ENCODE assay signal across 9 cellular contexts in the genomic region with DNA sequence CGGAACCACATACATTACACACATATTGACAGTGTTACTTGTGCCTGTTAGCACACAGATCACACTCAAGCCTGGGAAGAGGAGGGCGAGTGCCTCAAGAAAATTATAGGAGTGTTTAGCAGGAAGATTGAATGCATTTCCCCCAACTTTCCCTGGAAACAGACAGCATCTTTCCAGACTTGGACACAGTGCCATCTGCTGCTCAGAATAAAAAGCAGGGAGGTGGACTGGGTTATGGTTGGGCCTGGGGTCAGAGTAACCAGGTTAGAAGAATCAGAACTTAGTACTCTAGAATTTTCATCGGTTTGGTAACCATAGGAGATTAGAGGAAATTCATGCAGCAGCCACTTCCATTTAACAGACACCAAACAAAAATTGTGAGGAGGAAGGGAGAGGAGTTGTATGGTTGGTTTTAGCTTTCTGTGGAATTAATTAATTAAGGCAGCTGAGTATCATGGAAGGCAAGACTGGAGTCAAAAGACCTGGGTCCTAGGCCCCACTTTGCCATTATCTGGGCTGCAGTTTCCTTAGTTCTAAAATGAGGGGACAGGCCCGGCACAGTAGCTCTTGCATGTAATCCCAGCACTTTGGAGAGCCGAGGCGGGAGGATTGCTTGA. TPM values are rescaled to one million over a fixed set of nuclear protein-coding genes. Genes with fewer than 3 reads are reported as not detected.
A peak's percentile ranks its signal among the peaks of the same experiment; 100 is the strongest.
DNase-seq lines count a peak whose midpoint lies in the region; ATAC-seq, FAIRE-seq and TF ChIP-seq lines count a peak whose summit lies in the region.
"Had no signal": no experiment of that assay in that cellular context is flagged by ENCODE, and none has a peak within 500 bp of the region (broad histone marks: within the 10 kb centered on the region; RNA-seq: fewer than 3 reads in every experiment).

No MANE protein-coding gene starts in this region.

- no peaks in the 10 kb centered on the region for H3K36me3 ChIP-seq in K562 (ENCODE audit: control insufficient read depth, insufficient read depth, low read length)
- no peaks in the 10 kb centered on the region for H3K36me3 ChIP-seq in liver (ENCODE audit: control insufficient read depth in 4 of 4, insufficient read depth in 3 of 4, low read depth in 1 of 4, low read length in 3 of 4)

- H3K27ac ChIP-seq in K562 (ENCODE audit: extremely low read depth, low read depth, low read length) (no peak overlapping the region), liver (ENCODE audit: low read depth in 1 of 2, low read length in 2 of 2) (no peak overlapping the region)

- TF ChIP-seq RAD21 in K562 (CRISPR knock-in tag; conservative IDR thresholded peaks at IDR 0.05 in 1 of 2, IDR thresholded peaks at IDR 0.05 in 1 of 2) (peak; percentile 8 to 56; a peak in 2 of 4 replicates), liver (IDR thresholded peaks at IDR 0.05) (peak; percentile 72 to 78)

- no peak overlapping the region for H3K4me3 ChIP-seq in K562
- no peak overlapping the region for H3K4me3 ChIP-seq in liver (ENCODE audit: low read depth in 1 of 3, low read length in 3 of 3)

- H4K20me1 ChIP-seq in K562 (replicated peaks; ENCODE audit: control insufficient read depth, insufficient read depth, low read length) = no peaks in the 10 kb centered on the region

- BruUV-seq in K562 (replicated peaks; lab: Mats Ljungman, UMichigan) = no TSS peak

- POLR2A ChIA-PET in K562 (lab: Yijun Ruan, JAX) = interaction anchor here (0.6 kb wide), 1 partner anchor 1234 kb away, joined by 3 read pairs; no protein-coding TSS in a partner anchor

- TF ChIP-seq POLR2A in K562 (conservative IDR thresholded peaks at IDR 0.05) = no peak

- no peak for DNase-seq in AG09319 (ENCODE audit: extremely low read depth, low read depth)
- DNase-seq in HT-29 (ENCODE audit: low spot score) = peak; percentile 17
- peak in 2 of 4 experiments; percentile 21 to 22 for DNase-seq in K562 (ENCODE audit: extremely low read depth in 1 of 4, low spot score in 3 of 4)
- DNase-seq in ecto neural progenitor cell (ENCODE audit: low spot score) = no peak

- TF ChIP-seq EP300 in K562 (IDR thresholded peaks at IDR 0.05; ENCODE audit: low read length) = no peak

- H3K27me3 ChIP-seq in K562 (ENCODE audit: control insufficient read depth in 2 of 2, insufficient read depth in 2 of 2, low read length in 2 of 2) (peaks cover 9 to 21% of the 10 kb centered on the region in 2 experiments; a peak in 4 of 5 replicates), liver (ENCODE audit: control insufficient read depth in 4 of 4, insufficient read depth in 4 of 4, low read length in 3 of 4) (no peaks in the 10 kb centered on the region)

- no peaks in the 10 kb centered on the region for H3K79me2 ChIP-seq in K562 (ENCODE audit: control insufficient read depth, insufficient read depth, low read length)

- no peaks in the 10 kb centered on the region for H3K9me1 ChIP-seq in K562 (ENCODE audit: control insufficient read depth, insufficient read depth, low read length)

- 3% methylated on average over 6 of the region's 6 CpGs for WGBS in K562 (ENCODE audit: insufficient coverage, low coverage, missing lambda C conversion rate)
- WGBS in liver = 85% methylated on average over 6 of the region's 6 CpGs

- H3K4me1 ChIP-seq in K562 (replicated peaks in 1 of 2; ENCODE audit: control insufficient read depth in 2 of 2, insufficient read depth in 2 of 2, low read length in 2 of 2) = no peaks in the 10 kb centered on the region
- H3K4me1 ChIP-seq in liver (ENCODE audit: control insufficient read depth in 4 of 4, insufficient read depth in 4 of 4, low read length in 3 of 4) = no peaks in the 10 kb centered on the region

- CTCF ChIA-PET in K562 (lab: Yijun Ruan, JAX; ENCODE audit: low intra/inter-chr PET ratio) = no interaction called here

- no peak overlapping the region for H3K4me2 ChIP-seq in K562 (ENCODE audit: insufficient read depth, low read length)

- no peaks in the 10 kb centered on the region for H3K9me3 ChIP-seq in K562 (replicated peaks; ENCODE audit: control insufficient read depth, insufficient read depth, low read depth, low read length)
- no peaks in the 10 kb centered on the region for H3K9me3 ChIP-seq in liver (ENCODE audit: control insufficient read depth in 4 of 4, low read length in 3 of 4)

- no peak overlapping the region for H2AFZ ChIP-seq in K562 (ENCODE audit: low read depth, low read length)

- H3K9ac ChIP-seq in K562 (ENCODE audit: insufficient read depth in 1 of 2, low read depth in 2 of 2, low read length in 2 of 2) = no peak overlapping the region
- H3K9ac ChIP-seq in liver (ENCODE audit: low read depth in 1 of 2, low read length in 2 of 2) = no peak overlapping the region

- peak; percentile 25 for TF ChIP-seq CTCF in AG09319 (IDR thresholded peaks at IDR 0.05; ENCODE audit: low read depth, low read length)
- peak; percentile 38 to 39 (median 39); a peak in 5 of 6 replicates for TF ChIP-seq CTCF in K562 (IDR thresholded peaks at IDR 0.05 in 2 of 3, conservative IDR thresholded peaks at IDR 0.05 in 1 of 3; ENCODE audit: insufficient read depth in 2 of 3, low read depth in 1 of 3, low read length in 3 of 3)
- TF ChIP-seq CTCF in liver (IDR thresholded peaks at IDR 0.05; ENCODE audit: low read depth, low read length, missing input control) = peak; percentile 38

- intact Hi-C loops in K562 (cut with micrococcal nuclease) = no loop called here

- peak; percentile 68 for FAIRE-seq in K562 (lab: Jason Lieb, UNC)
- FAIRE-seq: RCC 7860 had no signal

- in situ Hi-C loops in K562 (cut with MboI) = no loop called here

- ATAC-seq in K562 (peak; percentile 49; the same call in 2 of the 3 replicates), GM21786 (IDR thresholded peaks at IDR 0.05; ENCODE audit: unreplicated experiment) (no peak), GM21528 (IDR thresholded peaks at IDR 0.05; ENCODE audit: low FRiP score, unreplicated experiment) (no peak), GM21367 (IDR thresholded peaks at IDR 0.05; ENCODE audit: unreplicated experiment) (no peak)

TF ChIP-seq in K562, 482 proteins besides CTCF, POLR2A, EP300 and RAD21 (continues in another document):
- no peak for TF ChIP-seq ZNF589 (CRISPR knock-in tag; IDR thresholded peaks at IDR 0.05; ENCODE audit: low read depth)

TF ChIP-seq in liver, 16 proteins besides CTCF, POLR2A, EP300 and RAD21 (continues in another document):
- no peak for TF ChIP-seq ATF3 (IDR thresholded peaks at IDR 0.05)
- TF ChIP-seq JUND (IDR thresholded peaks at IDR 0.05) = no peak
- TF ChIP-seq SP1 (IDR thresholded peaks at IDR 0.05) = no peak
- no peak for TF ChIP-seq GABPA (IDR thresholded peaks at IDR 0.05 in 1 of 2, conservative IDR thresholded peaks at IDR 0.05 in 1 of 2)
- no peak for TF ChIP-seq FOXA2 (IDR thresholded peaks at IDR 0.05)
- TF ChIP-seq EGR1 (IDR thresholded peaks at IDR 0.05; ENCODE audit: low read depth in 2 of 2) = no peak
- no peak for TF ChIP-seq NR2F2 (IDR thresholded peaks at IDR 0.05)
- TF ChIP-seq YY1 (IDR thresholded peaks at IDR 0.05) = no peak
- TF ChIP-seq RXRA (IDR thresholded peaks at IDR 0.05) = no peak

RNA-seq across cellular contexts. Expression of gene OPTN, which starts 43.4 kb away (rescaled TPM):
- 20.3 and 21.2 TPM in 2 replicates for total RNA-seq in HT-29 (2014; rRNA removed; shearing (Covaris generic))
- 3.1 and 10.3 TPM in 2 replicates for total RNA-seq in K562 (2011; cell fraction: chromatin; rRNA removed; ENCODE audit: low replicate concordance)
- 1.6 and 1.7 TPM in 2 replicates for total RNA-seq in K562 (2011; cell fraction: nucleolus; rRNA removed)
- total RNA-seq in K562 (2011; cell fraction: nucleoplasm; rRNA removed) = 3.6 and 8.3 TPM in 2 replicates
- total RNA-seq in K562 (2014; rRNA removed) (5.8 and 6.0 TPM in 2 replicates), K562 (2014; rRNA removed; fragmentation: Illumina TruSeq; extraction: Trizol) (4.7 and 4.8 TPM in 2 replicates), K562 (2015; rRNA removed; fragmentation: Illumina TruSeq; extraction: Trizol) (3.0 and 3.4 TPM in 2 replicates), K562 (2021) (5.3 and 6.8 TPM in 2 replicates), liver (10 to 100 TPM; 26.7 to 41.6 TPM)
- polyA plus RNA-seq in K562 (2011; rRNA removed) (4.6 and 5.0 TPM in 2 replicates), K562 (2014; fragmentation: Illumina TruSeq; extraction: Trizol) (5.2 and 5.3 TPM in 2 replicates), K562 (2014; fragmentation: Nextera tagmentation; extraction: Ambion mirVana) (1 to 10 TPM; 2.2 to 2.4 TPM), K562 (2014; rRNA removed) (4.1 and 5.1 TPM in 2 replicates), liver (10 to 100 TPM; 21.5 to 42.0 TPM)
- polyA plus RNA-seq in K562 (2011; cell fraction: cytosol; rRNA removed) = 0.79 and 1.8 TPM in 2 replicates
- polyA plus RNA-seq in K562 (2011; cell fraction: nucleus; rRNA removed) = 3.9 and 4.8 TPM in 2 replicates
- polyA plus RNA-seq in K562 (2012) = 13.6 and 29.9 TPM in 2 replicates
- 5.0 and 5.8 TPM in 2 replicates for polyA minus RNA-seq in K562 (2011; rRNA and poly(A)+ RNA removed)
- 1.9 and 4.8 TPM in 2 replicates for polyA minus RNA-seq in K562 (2011; cell fraction: cytosol; rRNA and poly(A)+ RNA removed)
- 1.3 and 2.6 TPM in 2 replicates for polyA minus RNA-seq in K562 (2011; cell fraction: nucleus; rRNA and poly(A)+ RNA removed)

RNA-seq across cellular contexts. Expression of gene CCDC3, which starts 55.1 kb away (rescaled TPM):
- total RNA-seq in HT-29 (2014; rRNA removed; shearing (Covaris generic)) = not detected in 2 replicates
- not detected in 2 replicates for total RNA-seq in K562 (2011; cell fraction: chromatin; rRNA removed; ENCODE audit: low replicate concordance)
- not detected in 2 replicates for total RNA-seq in K562 (2011; cell fraction: nucleolus; rRNA removed)
- total RNA-seq in K562 (2011; cell fraction: nucleoplasm; rRNA removed) = not detected in 2 replicates
- total RNA-seq in K562 (2014; rRNA removed) = not detected in 2 replicates
- not detected in 2 replicates for total RNA-seq in K562 (2014; rRNA removed; fragmentation: Illumina TruSeq; extraction: Trizol)
- total RNA-seq in K562 (2015; rRNA removed; fragmentation: Illumina TruSeq; extraction: Trizol) = not detected in 2 replicates
- total RNA-seq in K562 (2021) = 0.04 TPM in 1 of 2 replicates, not detected in the other
- polyA plus RNA-seq in K562 (2011; rRNA removed) = not detected in 2 replicates
- polyA plus RNA-seq in K562 (2011; cell fraction: cytosol; rRNA removed) = not detected in 2 replicates
- not detected in 2 replicates for polyA plus RNA-seq in K562 (2011; cell fraction: nucleus; rRNA removed)
- polyA plus RNA-seq in K562 (2012) = not detected in 2 replicates
- not detected in 2 replicates for polyA plus RNA-seq in K562 (2014; fragmentation: Illumina TruSeq; extraction: Trizol)
- polyA plus RNA-seq in K562 (2014; fragmentation: Nextera tagmentation; extraction: Ambion mirVana) = not detected
- not detected in 2 replicates for polyA plus RNA-seq in K562 (2014; rRNA removed)
- polyA minus RNA-seq in K562 (2011; rRNA and poly(A)+ RNA removed) = not detected in 2 replicates
- not detected in 2 replicates for polyA minus RNA-seq in K562 (2011; cell fraction: cytosol; rRNA and poly(A)+ RNA removed)
- polyA minus RNA-seq in K562 (2011; cell fraction: nucleus; rRNA and poly(A)+ RNA removed) = not detected in 2 replicates
- total RNA-seq in liver = 1 to 10 TPM; 6.5 to 6.6 TPM
- polyA plus RNA-seq in liver = 10 to 100 TPM in 1 of 2 donors, 1 to 10 TPM in 1; 2.2 to 12.3 TPM
